1 cellular context compared by ENCODE assay signal in the genomic region with DNA sequence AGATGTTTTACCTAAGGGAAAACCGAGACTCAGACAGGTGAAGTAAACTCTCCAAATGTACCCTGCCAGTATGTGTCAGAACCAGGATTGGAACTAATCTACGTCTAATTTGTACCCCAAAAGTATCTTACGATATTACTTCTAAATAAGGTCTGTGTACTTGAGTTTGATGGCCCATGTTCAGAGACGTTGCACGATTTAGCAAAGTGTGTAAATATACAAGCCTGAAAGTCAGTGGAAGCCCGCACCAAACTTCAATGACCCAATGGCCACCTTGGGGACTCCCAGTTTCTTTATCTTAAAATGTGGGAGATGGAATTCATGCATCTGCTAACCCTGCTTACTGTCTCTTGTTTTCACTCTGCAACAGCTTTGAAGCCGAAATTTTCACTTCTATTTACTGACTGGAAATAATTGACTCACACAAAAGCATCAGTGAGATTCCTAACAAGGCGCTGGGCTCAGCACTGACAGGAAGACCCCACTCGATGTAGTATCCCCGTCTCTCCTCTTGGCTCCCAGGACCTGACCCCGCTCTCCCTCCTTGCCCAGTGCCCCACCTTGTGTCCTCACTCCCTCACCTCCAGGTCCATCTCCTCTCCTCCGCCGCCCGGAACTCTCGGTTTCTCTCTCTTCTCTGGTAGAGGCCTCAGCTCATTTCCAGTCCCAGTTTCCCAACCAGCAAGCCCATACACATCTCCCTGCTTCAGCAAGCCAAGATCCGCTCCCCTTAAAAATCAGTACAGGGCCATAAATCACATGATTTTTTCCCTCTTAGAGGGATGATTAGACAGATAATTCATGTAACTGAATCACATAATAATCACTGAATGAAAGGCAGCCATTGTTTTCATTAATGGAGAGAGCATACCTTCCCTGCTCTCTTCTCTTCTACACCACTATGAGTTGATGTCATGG.
TF ChIP-seq lines count a peak whose summit lies in the region.

No MANE protein-coding gene starts in this region.

TF ChIP-seq in HepG2, 621 proteins besides CTCF, POLR2A, EP300 and RAD21:
- TF ChIP-seq ZKSCAN8 (CRISPR knock-in tag; IDR thresholded peaks at IDR 0.05; ENCODE audit: borderline replicate concordance) = no peak
- TF ChIP-seq JARID2 (CRISPR knock-in tag; IDR thresholded peaks at IDR 0.05; ENCODE audit: insufficient replicate concordance) = no peak
- TF ChIP-seq MTF1 (CRISPR knock-in tag; IDR thresholded peaks at IDR 0.05) = no peak
- no peak for TF ChIP-seq GABPB1 (CRISPR knock-in tag; IDR thresholded peaks at IDR 0.05)
- TF ChIP-seq, protein P1, sequence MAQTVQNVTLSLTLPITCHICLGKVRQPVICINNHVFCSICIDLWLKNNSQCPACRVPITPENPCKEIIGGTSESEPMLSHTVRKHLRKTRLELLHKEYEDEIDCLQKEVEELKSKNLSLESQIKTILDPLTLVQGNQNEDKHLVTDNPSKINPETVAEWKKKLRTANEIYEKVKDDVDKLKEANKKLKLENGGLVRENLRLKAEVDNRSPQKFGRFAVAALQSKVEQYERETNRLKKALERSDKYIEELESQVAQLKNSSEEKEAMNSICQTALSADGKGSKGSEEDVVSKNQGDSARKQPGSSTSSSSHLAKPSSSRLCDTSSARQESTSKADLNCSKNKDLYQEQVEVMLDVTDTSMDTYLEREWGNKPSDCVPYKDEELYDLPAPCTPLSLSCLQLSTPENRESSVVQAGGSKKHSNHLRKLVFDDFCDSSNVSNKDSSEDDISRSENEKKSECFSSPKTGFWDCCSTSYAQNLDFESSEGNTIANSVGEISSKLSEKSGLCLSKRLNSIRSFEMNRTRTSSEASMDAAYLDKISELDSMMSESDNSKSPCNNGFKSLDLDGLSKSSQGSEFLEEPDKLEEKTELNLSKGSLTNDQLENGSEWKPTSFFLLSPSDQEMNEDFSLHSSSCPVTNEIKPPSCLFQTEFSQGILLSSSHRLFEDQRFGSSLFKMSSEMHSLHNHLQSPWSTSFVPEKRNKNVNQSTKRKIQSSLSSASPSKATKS (CRISPR knock-in tag; IDR thresholded peaks at IDR 0.05) = no peak
- no peak for TF ChIP-seq MYC (CRISPR knock-in tag; IDR thresholded peaks at IDR 0.05; ENCODE audit: borderline replicate concordance)
- TF ChIP-seq ATF1 (CRISPR knock-in tag; IDR thresholded peaks at IDR 0.05) = no peak
- no peak for TF ChIP-seq CCDC6 (CRISPR knock-in tag; IDR thresholded peaks at IDR 0.05)
- TF ChIP-seq HOXA7 (CRISPR knock-in tag; IDR thresholded peaks at IDR 0.05) = no peak
- no peak for TF ChIP-seq MBNL3 (CRISPR knock-in tag; conservative IDR thresholded peaks at IDR 0.05)
- no peak for TF ChIP-seq ZNF451 (CRISPR knock-in tag; IDR thresholded peaks at IDR 0.05)
- no peak for TF ChIP-seq KDM1A (CRISPR knock-in tag; IDR thresholded peaks at IDR 0.05)
- TF ChIP-seq ATF7 (IDR thresholded peaks at IDR 0.05) = no peak
- no peak for TF ChIP-seq ATF7 (CRISPR knock-in tag; IDR thresholded peaks at IDR 0.05)
- TF ChIP-seq, protein P2, sequence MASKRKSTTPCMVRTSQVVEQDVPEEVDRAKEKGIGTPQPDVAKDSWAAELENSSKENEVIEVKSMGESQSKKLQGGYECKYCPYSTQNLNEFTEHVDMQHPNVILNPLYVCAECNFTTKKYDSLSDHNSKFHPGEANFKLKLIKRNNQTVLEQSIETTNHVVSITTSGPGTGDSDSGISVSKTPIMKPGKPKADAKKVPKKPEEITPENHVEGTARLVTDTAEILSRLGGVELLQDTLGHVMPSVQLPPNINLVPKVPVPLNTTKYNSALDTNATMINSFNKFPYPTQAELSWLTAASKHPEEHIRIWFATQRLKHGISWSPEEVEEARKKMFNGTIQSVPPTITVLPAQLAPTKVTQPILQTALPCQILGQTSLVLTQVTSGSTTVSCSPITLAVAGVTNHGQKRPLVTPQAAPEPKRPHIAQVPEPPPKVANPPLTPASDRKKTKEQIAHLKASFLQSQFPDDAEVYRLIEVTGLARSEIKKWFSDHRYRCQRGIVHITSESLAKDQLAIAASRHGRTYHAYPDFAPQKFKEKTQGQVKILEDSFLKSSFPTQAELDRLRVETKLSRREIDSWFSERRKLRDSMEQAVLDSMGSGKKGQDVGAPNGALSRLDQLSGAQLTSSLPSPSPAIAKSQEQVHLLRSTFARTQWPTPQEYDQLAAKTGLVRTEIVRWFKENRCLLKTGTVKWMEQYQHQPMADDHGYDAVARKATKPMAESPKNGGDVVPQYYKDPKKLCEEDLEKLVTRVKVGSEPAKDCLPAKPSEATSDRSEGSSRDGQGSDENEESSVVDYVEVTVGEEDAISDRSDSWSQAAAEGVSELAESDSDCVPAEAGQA (IDR thresholded peaks at IDR 0.05; ENCODE audit: low read depth) = no peak
- TF ChIP-seq, protein P2 (CRISPR knock-in tag; IDR thresholded peaks at IDR 0.05; ENCODE audit: borderline replicate concordance) = no peak
- TF ChIP-seq THAP11 (CRISPR knock-in tag; IDR thresholded peaks at IDR 0.05) = no peak
- no peak for TF ChIP-seq ZNF3 (CRISPR knock-in tag; IDR thresholded peaks at IDR 0.05)
- TF ChIP-seq KLF16 (CRISPR knock-in tag; IDR thresholded peaks at IDR 0.05) = no peak
- no peak for TF ChIP-seq NKX3-1 (CRISPR knock-in tag; IDR thresholded peaks at IDR 0.05)
- TF ChIP-seq EZH2 (conservative IDR thresholded peaks at IDR 0.05; ENCODE audit: low read depth, low read length) = no peak
